33 cellular contexts compared by ENCODE assay signal in genomic region chr5:177080265-177080664, GRCh38.
"Had no signal": no experiment of that assay in that cellular context is flagged by ENCODE, and none has a peak within 500 bp of the region (broad histone marks: within the 10 kb centered on the region; RNA-seq: fewer than 3 reads in every experiment).

No MANE protein-coding gene starts in this region.

- H3K36me3 ChIP-seq: adrenal gland, ascending aorta, brain microvascular endothelial cell, breast epithelium, cardiac muscle cell had no signal

- H3K27ac ChIP-seq: adrenal gland, ascending aorta, body of pancreas, brain microvascular endothelial cell, breast epithelium, cardiac muscle cell had no signal

- FAIRE-seq: astrocyte, bronchial epithelial cell had no signal

- H3K9me3 ChIP-seq: adrenal gland, ascending aorta, body of pancreas, breast epithelium had no signal

- H3K4me3 ChIP-seq: adrenal gland, ascending aorta, body of pancreas, breast epithelium, cardiac muscle cell had no signal

- ATAC-seq: activated naive CD4-positive, alpha-beta T cell treated with anti-CD3 and anti-CD28 coated beads, Interleukin-2, amount 50 U/mL, for 72 hours; activated naive CD8-positive, alpha-beta T cell treated with anti-CD3 and anti-CD28 coated beads, Interleukin-2, amount 50 U/mL, for 24 hours; activated T-cell treated with anti-CD3 and anti-CD28 coated beads, Interleukin-2, amount 50 U/mL, for 4 hours; activated T-cell treated with anti-CD3 and anti-CD28 coated beads, Interleukin-2, amount 50 U/mL, for 72 hours; activated T-helper 17 cell treated with anti-CD3 and anti-CD28 coated beads, Interleukin-2, amount 50 U/mL, for 72 hours; body of pancreas had no signal

- H3K4me1 ChIP-seq: adrenal gland, ascending aorta, body of pancreas, breast epithelium had no signal

- H3K27me3 ChIP-seq: adrenal gland, body of pancreas, brain microvascular endothelial cell, breast epithelium had no signal

- DNase-seq: activated effector memory CD4-positive, alpha-beta T cell treated with anti-CD3 and anti-CD28 coated beads, Interleukin-2, amount 50 U/mL, for 16 hours; activated effector memory CD4-positive, alpha-beta T cell treated with Interleukin-2 at 50 U/mL for 16 hours; activated gamma-delta T cell; activated gamma-delta T cell treated with Interleukin-2 at 50 U/mL for 16 hours; activated naive CD4-positive, alpha-beta T cell; activated naive CD4-positive, alpha-beta T cell treated with anti-CD3 and anti-CD28 coated beads for 36 hours; activated naive CD4-positive, alpha-beta T cell treated with anti-CD3 and anti-CD28 coated beads, Interleukin-2, amount 10 ng/mL, durations not matched to agents 7 days and 5 days; activated naive CD4-positive, alpha-beta T cell treated with anti-CD3 and anti-CD28 coated beads, Interleukin-2, amount 50 U/mL, for 16 hours; activated naive CD4-positive, alpha-beta T cell treated with Interleukin-2 at 50 U/mL for 16 hours; activated naive CD8-positive, alpha-beta T cell treated with anti-CD3 and anti-CD28 coated beads for 36 hours; activated naive CD8-positive, alpha-beta T cell treated with anti-CD3 and anti-CD28 coated beads, Interleukin-2, amount 10 ng/mL, durations not matched to agents 7 days and 5 days; activated naive CD8-positive, alpha-beta T cell treated with anti-CD3 and anti-CD28 coated beads, Interleukin-2, amount 50 U/mL, for 24 hours; activated T-cell treated with anti-CD3 and anti-CD28 coated beads, Interleukin-2, amount 50 U/mL, for 24 hours; activated T-cell treated with anti-CD3 and anti-CD28 coated beads, Interleukin-2, amount 50 U/mL, for 4 hours; activated T-cell treated with anti-CD3 and anti-CD28 coated beads, Interleukin-2, amount 50 U/mL, for 48 hours; activated T-cell treated with anti-CD3 and anti-CD28 coated beads, Interleukin-2, amount 50 U/mL, for 72 hours; adrenal gland; amniotic stem cell; amygdala; anterior cingulate cortex; aorta; body of pancreas; brain microvascular endothelial cell; caudate nucleus; central memory CD4-positive, alpha-beta T cell; cerebellar nuclear complex had no signal
